26 cellular contexts compared by ENCODE assay signal in the genomic region with DNA sequence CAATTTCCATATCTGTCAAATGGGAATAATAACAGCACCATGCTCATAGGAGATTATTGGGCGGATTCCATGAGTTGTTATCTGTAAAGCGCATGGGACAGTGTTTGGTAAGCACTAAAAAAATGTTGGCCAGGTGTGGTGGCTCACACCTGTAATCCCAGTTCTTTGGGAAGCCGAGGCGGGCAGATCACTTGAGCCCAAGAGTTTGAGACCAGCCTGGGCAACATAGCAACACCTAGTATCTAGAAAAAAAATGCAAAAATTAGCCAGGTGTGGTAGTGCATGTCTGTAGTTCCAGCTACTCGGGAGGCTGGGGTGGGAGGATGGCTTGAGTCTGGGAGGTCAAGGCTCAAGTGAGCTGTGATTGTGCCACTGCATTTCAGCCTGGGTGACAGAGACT.
"Had no signal": no experiment of that assay in that cellular context is flagged by ENCODE, and none has a peak within 500 bp of the region (broad histone marks: within the 10 kb centered on the region; RNA-seq: fewer than 3 reads in every experiment).

No MANE protein-coding gene starts in this region.

- H3K36me3 ChIP-seq: colonic mucosa, esophagus squamous epithelium, gastrocnemius medialis, heart right ventricle, left lung, lower lobe of right lung had no signal

- H3K27ac ChIP-seq: colonic mucosa, epithelial cell of prostate, esophagus squamous epithelium, gastrocnemius medialis, heart right ventricle, left lung, lower lobe of right lung had no signal

- H3K9me3 Mint-ChIP-seq: dendritic cell treated with granulocyte-macrophage colony-stimulating factor and Interleukin-4, amounts not matched to agents 40 ng/mL and 50 ng/mL, for 4 days; effector memory CD8-positive, alpha-beta T cell; endodermal cell had no signal

- H3K4me3 ChIP-seq: colonic mucosa, esophagus squamous epithelium, gastrocnemius medialis, heart right ventricle, left lung, lower lobe of right lung had no signal

- H3K27me3 ChIP-seq: colonic mucosa, esophagus squamous epithelium, gastrocnemius medialis had no signal

- H3K4me3 Mint-ChIP-seq: dendritic cell treated with granulocyte-macrophage colony-stimulating factor and Interleukin-4, amounts not matched to agents 40 ng/mL and 50 ng/mL, for 4 days; effector memory CD8-positive, alpha-beta T cell; endodermal cell had no signal

- H3K27ac Mint-ChIP-seq: dendritic cell treated with granulocyte-macrophage colony-stimulating factor and Interleukin-4, amounts not matched to agents 40 ng/mL and 50 ng/mL, for 4 days; effector memory CD8-positive, alpha-beta T cell; endodermal cell had no signal

- ATAC-seq: effector memory CD8-positive, alpha-beta T cell; esophagus mucosa; gastrocnemius medialis; heart right ventricle; left cardiac atrium; left lung; left ventricle myocardium superior; lower lobe of right lung had no signal

- H3K4me1 ChIP-seq: colonic mucosa, left lung, lower lobe of right lung had no signal

- H3K9me3 ChIP-seq: colonic mucosa, esophagus squamous epithelium, gastrocnemius medialis, left lung, lower lobe of right lung had no signal

- FAIRE-seq: endometrium, islet of Langerhans, keratinocyte had no signal

- DNase-seq: colonic mucosa; cortex of kidney; effector CD8-positive, alpha-beta T cell; effector memory CD8-positive, alpha-beta T cell; endodermal cell; erythroblast; esophagus squamous epithelium; foreskin fibroblast; foreskin melanocyte; gastrocnemius medialis; glutamatergic neuron; head of caudate nucleus; heart right ventricle; hippocampal formation; left cardiac atrium; left lung; left ventricle myocardium superior; lower lobe of right lung; mesenchymal stem cell; midbrain had no signal

- H3K27me3 Mint-ChIP-seq: effector memory CD8-positive, alpha-beta T cell had no signal
